In genomic region chr6:148445620-148446019, GRCh38 we compare ENCODE assay signal across 10 cellular contexts.
DNase-seq lines count a peak whose midpoint lies in the region; TF ChIP-seq lines count a peak whose summit lies in the region.
"Had no signal": no experiment of that assay in that cellular context is flagged by ENCODE, and none has a peak within 500 bp of the region (broad histone marks: within the 10 kb centered on the region; RNA-seq: fewer than 3 reads in every experiment).

No MANE protein-coding gene starts in this region.

- H3K27me3 ChIP-seq in thyroid gland (no peaks in the 10 kb centered on the region), tibial nerve (no peaks in the 10 kb centered on the region)

- TF ChIP-seq CTCF in VCaP (conservative IDR thresholded peaks at IDR 0.05) = no peak
- TF ChIP-seq CTCF in thyroid gland (IDR thresholded peaks at IDR 0.05) = no peak
- no peak for TF ChIP-seq CTCF in tibial nerve (IDR thresholded peaks at IDR 0.05)

- DNase-seq in HCEC 1CT = peak; percentile 86
- DNase-seq in fibroblast of peridontal ligament (ENCODE audit: extremely low read depth) = peak; percentile 37
- no peak for DNase-seq in thyroid gland
- DNase-seq in activated CD4-positive, alpha-beta T cell treated with anti-CD3 and anti-CD28 coated beads, Interleukin-2, amount 50 U/mL, for 1 hour = no peak
- DNase-seq in tibial nerve (ENCODE audit: low spot score in 2 of 2) = no peak
- no peak for DNase-seq in activated CD8-positive, alpha-beta memory T cell treated with anti-CD3 and anti-CD28 coated beads, Interleukin-2, amount 50 U/mL, for 4 hours
- DNase-seq: activated CD4-positive, alpha-beta T cell treated with anti-CD3 and anti-CD28 coated beads for 36 hours; mucosa of descending colon; stimulated activated CD4-positive, alpha-beta T cell treated with anti-CD3 and anti-CD28 coated beads, Interleukin-4, amount 100 ng/mL, for 4 hours had no signal

- intact Hi-C loops in thyroid gland (cut with DNase I) = no loop called here

- H3K9me3 ChIP-seq in thyroid gland = no peaks in the 10 kb centered on the region
- no peaks in the 10 kb centered on the region for H3K9me3 ChIP-seq in tibial nerve
- H3K9me3 ChIP-seq: mucosa of descending colon had no signal

- H3K36me3 ChIP-seq in thyroid gland (no peaks in the 10 kb centered on the region), tibial nerve (peaks cover 0 to 4% (median 0%) of the 10 kb centered on the region in 3 donors)

- H3K4me3 ChIP-seq in thyroid gland (replicated peaks in 1 of 3) (no peak overlapping the region), tibial nerve (no peak overlapping the region)
- H3K4me3 ChIP-seq: mucosa of descending colon had no signal

- no peak for TF ChIP-seq EP300 in tibial nerve (IDR thresholded peaks at IDR 0.05)

- H3K27ac ChIP-seq in VCaP (peak overlapping the region; percentile 45), thyroid gland (peak overlapping the region in 2 of 3 donors; percentile 64 to 71), tibial nerve (no peak overlapping the region)

- TF ChIP-seq POLR2A in thyroid gland (IDR thresholded peaks at IDR 0.05) = no peak
- TF ChIP-seq POLR2A in tibial nerve (IDR thresholded peaks at IDR 0.05) = no peak

- H3K4me1 ChIP-seq in thyroid gland (peaks cover 54 to 69% of the 10 kb centered on the region in 2 donors), tibial nerve (peaks cover 0 to 31% (median 12%) of the 10 kb centered on the region in 4 donors)

- 85 to 88% methylated on average over 6 of the region's 6 CpGs for WGBS in thyroid gland, 2 donors
- 86 to 91% methylated on average over 6 of the region's 6 CpGs for WGBS in tibial nerve, 2 donors

Comparison
In these comparisons a context has a peak if more than half of its experiments do, and no peak if none do; other contexts are left out.
1. DNase-seq: peak in HCEC 1CT (single experiment) and fibroblast of peridontal ligament (single experiment); none in thyroid gland (0 of 2), activated CD4-positive, alpha-beta T cell treated with anti-CD3 and anti-CD28 coated beads, Interleukin-2, amount 50 U/mL, for 1 hour (single experiment), tibial nerve (0 of 2) and activated CD8-positive, alpha-beta memory T cell treated with anti-CD3 and anti-CD28 coated beads, Interleukin-2, amount 50 U/mL, for 4 hours (single experiment).
2. H3K27ac ChIP-seq: peak in VCaP (single experiment) and thyroid gland (2 of 3); none in tibial nerve (0 of 4).